8 cellular contexts compared by ENCODE assay signal in genomic region chr16:70770968-70771552, GRCh38. TPM values are rescaled to one million over a fixed set of nuclear protein-coding genes. Genes with fewer than 3 reads are reported as not detected.
DNase-seq lines count a peak whose midpoint lies in the region; ATAC-seq and TF ChIP-seq lines count a peak whose summit lies in the region.

No MANE protein-coding gene starts in this region.

- H3K9me3 ChIP-seq in esophagus muscularis mucosa: no peaks in the 10 kb centered on the region
- H3K9me3 ChIP-seq in suprapubic skin: no peaks in the 10 kb centered on the region

- peaks cover 73 to 81% of the 10 kb centered on the region in 2 donors for H3K36me3 Mint-ChIP-seq in CD14-positive monocyte
- peaks cover 11% of the 10 kb centered on the region for H3K36me3 Mint-ChIP-seq in nephron progenitor cell (ENCODE audit: low read depth)

- H3K36me3 ChIP-seq in esophagus muscularis mucosa: peaks cover 13 to 65% (median 43%) of the 10 kb centered on the region in 4 donors
- peaks cover 42% of the 10 kb centered on the region for H3K36me3 ChIP-seq in suprapubic skin

- no peak for TF ChIP-seq EP300 in esophagus muscularis mucosa (IDR thresholded peaks at IDR 0.05)
- TF ChIP-seq EP300 in suprapubic skin (IDR thresholded peaks at IDR 0.05): no peak

- peaks cover 0 to 2% (median 0%) of the 10 kb centered on the region in 3 donors for H3K27me3 Mint-ChIP-seq in CD14-positive monocyte (ENCODE audit: low read depth in 3 of 3)
- H3K27me3 Mint-ChIP-seq in nephron progenitor cell (ENCODE audit: low read depth, poor library complexity): peaks cover 3% of the 10 kb centered on the region

- H3K9me3 Mint-ChIP-seq in CD14-positive monocyte (no peaks in the 10 kb centered on the region), nephron progenitor cell (no peaks in the 10 kb centered on the region)

- DNase-seq in CD14-positive monocyte (ENCODE audit: low spot score): no peak
- peak; percentile 2 for DNase-seq in NCI-H82 treated with DMSO at 0.1 percent for 48 hours (lab: John Stamatoyannopoulos, UW; ENCODE audit: unreplicated experiment)
- peak; percentile 60 for DNase-seq in activated T-cell treated with anti-CD3 and anti-CD28 coated beads for 48 hours (ENCODE audit: low read depth)
- peak; percentile 93 for DNase-seq in esophagus muscularis mucosa (ENCODE audit: extremely low spot score)
- DNase-seq in nephron progenitor cell: peak; percentile 87
- no peak for DNase-seq in suprapubic skin (ENCODE audit: low spot score in 2 of 2)

- H3K27ac ChIP-seq in esophagus muscularis mucosa (replicated peaks in 1 of 4): no peak overlapping the region
- no peak overlapping the region for H3K27ac ChIP-seq in suprapubic skin

- H3K27ac Mint-ChIP-seq in CD14-positive monocyte (peak overlapping the region in 2 of 7 donors; percentile 43 to 77), nephron progenitor cell (no peak overlapping the region)

- TF ChIP-seq CTCF in CD14-positive monocyte (IDR thresholded peaks at IDR 0.05) (peak; percentile 90), esophagus muscularis mucosa (IDR thresholded peaks at IDR 0.05) (peak; percentile 92 to 95 (median 94)), nephron progenitor cell (IDR thresholded peaks at IDR 0.05) (peak; percentile 99), suprapubic skin (IDR thresholded peaks at IDR 0.05) (peak; percentile 90 to 96)

- peaks cover 0 to 10% (median 7%) of the 10 kb centered on the region in 4 donors for H3K4me1 ChIP-seq in esophagus muscularis mucosa
- peaks cover 32% of the 10 kb centered on the region for H3K4me1 ChIP-seq in suprapubic skin

- 15% methylated on average over 8 of the region's 8 CpGs for WGBS in esophagus muscularis mucosa
- WGBS in suprapubic skin: 17% methylated on average over 7 of the region's 8 CpGs

- TF ChIP-seq POLR2A in esophagus muscularis mucosa (IDR thresholded peaks at IDR 0.05; ENCODE audit: low read depth) (no peak), suprapubic skin (IDR thresholded peaks at IDR 0.05) (no peak)

- H3K4me3 ChIP-seq in esophagus muscularis mucosa (no peak overlapping the region), suprapubic skin (no peak overlapping the region)

- H3K4me1 Mint-ChIP-seq in CD14-positive monocyte: no peaks in the 10 kb centered on the region
- H3K4me1 Mint-ChIP-seq in nephron progenitor cell: peaks cover 8% of the 10 kb centered on the region

- intact Hi-C loops in CD14-positive monocyte (cut with micrococcal nuclease) (no loop called here), esophagus muscularis mucosa (cut with DNase I) (loop anchor here (1.0 kb wide), 1 partner anchor 91 kb away; no protein-coding TSS in a partner anchor)

- H3K4me3 Mint-ChIP-seq in CD14-positive monocyte: no peak overlapping the region
- H3K4me3 Mint-ChIP-seq in nephron progenitor cell: no peak overlapping the region

- H3K27me3 ChIP-seq in esophagus muscularis mucosa (no peaks in the 10 kb centered on the region), suprapubic skin (no peaks in the 10 kb centered on the region)

- peak; percentile 72 for ATAC-seq in GM21576 (IDR thresholded peaks at IDR 0.05; ENCODE audit: unreplicated experiment)
- no peak for ATAC-seq in HG02840 (IDR thresholded peaks at IDR 0.05; ENCODE audit: low FRiP score, unreplicated experiment)

RNA-seq across cellular contexts. Expression of gene VAC14, which starts 29.9 kb away (rescaled TPM):
- polyA plus RNA-seq in CD14-positive monocyte: 10 to 100 TPM; 20.7 to 31.1 TPM
- total RNA-seq in esophagus muscularis mucosa: 10 to 100 TPM; 31.1 to 47.0 (median 37.0) TPM
- total RNA-seq in suprapubic skin: 10 to 100 TPM; 39.5 to 65.5 (median 45.4) TPM

Comparison
In these comparisons a context has a peak if more than half of its experiments do, and no peak if none do; other contexts are left out.
1. DNase-seq: peak in NCI-H82 treated with DMSO at 0.1 percent for 48 hours (single experiment), activated T-cell treated with anti-CD3 and anti-CD28 coated beads for 48 hours (single experiment), esophagus muscularis mucosa (single experiment) and nephron progenitor cell (single experiment); none in CD14-positive monocyte (single experiment) and suprapubic skin (0 of 2).
2. Peak in every context shown above with its lines, with median percentiles within 50 percentile points of each other: CTCF ChIP-seq.